ENCODE assay signal across 2 cellular contexts in genomic region chr1:46231231-46231630, GRCh38. TPM values are rescaled to one million over a fixed set of nuclear protein-coding genes. Genes with fewer than 3 reads are reported as not detected.
"Had no signal": no experiment of that assay in that cellular context is flagged by ENCODE, and none has a peak within 500 bp of the region (broad histone marks: within the 10 kb centered on the region; RNA-seq: fewer than 3 reads in every experiment).

No MANE protein-coding gene starts in this region.

RNA-seq across cellular contexts. Expression of gene P3R3URF, which starts 54.9 kb away (rescaled TPM):
- total RNA-seq: G401, GM12878 had no signal
- polyA plus RNA-seq: GM12878 had no signal
